In the genomic region with DNA sequence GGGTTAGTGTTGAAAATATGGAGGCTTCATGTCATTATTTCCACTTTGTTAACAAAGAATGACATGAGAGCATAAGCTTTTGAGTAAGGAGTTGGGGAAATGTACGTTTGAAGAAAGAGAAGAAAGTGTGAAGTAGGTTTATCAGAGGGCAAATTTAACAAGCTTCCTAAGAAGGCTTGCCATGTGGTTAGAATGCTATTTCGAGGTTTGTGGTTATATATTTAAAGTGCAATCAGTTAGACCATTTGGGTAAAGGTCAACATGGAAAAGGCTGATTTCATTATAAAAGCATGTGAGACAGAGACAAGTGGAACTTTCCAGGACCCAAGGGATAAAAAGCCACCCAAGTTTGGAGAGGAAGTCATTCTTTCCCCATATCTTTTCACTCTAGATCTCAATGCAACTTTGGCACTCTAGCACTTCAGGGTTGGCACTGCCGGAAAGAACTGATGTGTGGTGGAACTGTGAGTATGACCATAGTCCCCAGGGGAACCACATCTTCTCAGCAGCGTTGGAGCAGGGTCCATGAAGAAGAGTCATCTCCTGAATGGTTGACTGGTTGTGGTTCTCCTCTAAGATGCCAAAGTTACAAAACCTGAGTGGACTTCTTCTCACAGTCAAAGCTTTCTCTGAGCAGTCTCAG, we compare ENCODE assay signal across 10 cellular contexts.
DNase-seq lines count a peak whose midpoint lies in the region; ATAC-seq and TF ChIP-seq lines count a peak whose summit lies in the region.
"Had no signal": no experiment of that assay in that cellular context is flagged by ENCODE, and none has a peak within 500 bp of the region (broad histone marks: within the 10 kb centered on the region; RNA-seq: fewer than 3 reads in every experiment).

No MANE protein-coding gene starts in this region.

- no peaks in the 10 kb centered on the region for H3K9me3 ChIP-seq in body of pancreas

- peaks cover 76% of the 10 kb centered on the region for H3K4me1 Mint-ChIP-seq in activated T-cell treated with anti-CD3 and anti-CD28 coated beads, Interleukin-2, amount 50 U/mL, for 24 hours (ENCODE audit: low read depth)
- H3K4me1 Mint-ChIP-seq in activated T-cell treated with anti-CD3 and anti-CD28 coated beads, Interleukin-2, amount 50 U/mL, for 72 hours (ENCODE audit: low read depth): peaks cover 70% of the 10 kb centered on the region
- H3K4me1 Mint-ChIP-seq in stimulated activated naive B cell treated with anti-CD40 and anti-IgM and Interleukin-4, amounts not matched to agents 10 μg/mL and 1 μg/mL and 100 μg/mL, for 72 hours: peaks cover 34 to 75% of the 10 kb centered on the region in 2 donors

- no peaks in the 10 kb centered on the region for H3K9me3 Mint-ChIP-seq in activated T-cell treated with anti-CD3 and anti-CD28 coated beads, Interleukin-2, amount 50 U/mL, for 24 hours
- H3K9me3 Mint-ChIP-seq in activated T-cell treated with anti-CD3 and anti-CD28 coated beads, Interleukin-2, amount 50 U/mL, for 72 hours: peaks cover 1 to 6% of the 10 kb centered on the region in 2 donors
- peaks cover 0 to 2% of the 10 kb centered on the region in 2 donors for H3K9me3 Mint-ChIP-seq in stimulated activated naive B cell treated with anti-CD40 and anti-IgM and Interleukin-4, amounts not matched to agents 10 μg/mL and 1 μg/mL and 100 μg/mL, for 72 hours
- H3K9me3 Mint-ChIP-seq: IgD-negative memory B cell had no signal

- H3K27me3 Mint-ChIP-seq in activated T-cell treated with anti-CD3 and anti-CD28 coated beads, Interleukin-2, amount 50 U/mL, for 24 hours: peaks cover 27% of the 10 kb centered on the region
- peaks cover 14% of the 10 kb centered on the region for H3K27me3 Mint-ChIP-seq in activated T-cell treated with anti-CD3 and anti-CD28 coated beads, Interleukin-2, amount 50 U/mL, for 72 hours (ENCODE audit: low read depth)
- H3K27me3 Mint-ChIP-seq in stimulated activated naive B cell treated with anti-CD40 and anti-IgM and Interleukin-4, amounts not matched to agents 10 μg/mL and 1 μg/mL and 100 μg/mL, for 72 hours: peaks cover 0 to 6% of the 10 kb centered on the region in 2 donors

- DNase-seq in activated T-cell treated with anti-CD3 and anti-CD28 coated beads, Interleukin-2, amount 50 U/mL, for 24 hours: no peak
- DNase-seq in activated T-cell treated with anti-CD3 and anti-CD28 coated beads, Interleukin-2, amount 50 U/mL, for 1 hour: no peak
- DNase-seq in activated T-cell treated with anti-CD3 and anti-CD28 coated beads, Interleukin-2, amount 50 U/mL, for 72 hours: peak; percentile 52 to 66
- DNase-seq in stimulated activated naive B cell treated with anti-CD40 and anti-IgM and Interleukin-4, amounts not matched to agents 10 μg/mL and 1 μg/mL and 100 μg/mL, for 72 hours: peak; percentile 73
- DNase-seq in body of pancreas (no peak), GDM1 (lab: John Stamatoyannopoulos, UW) (no peak)
- DNase-seq: NCI-H82 had no signal

- H3K4me1 ChIP-seq in body of pancreas: no peaks in the 10 kb centered on the region

- TF ChIP-seq CTCF in body of pancreas (IDR thresholded peaks at IDR 0.05): no peak

- H3K4me3 ChIP-seq in body of pancreas: no peak overlapping the region

- intact Hi-C loops in body of pancreas (cut with DNase I): no loop called here

- ATAC-seq in HG03565 (IDR thresholded peaks at IDR 0.05; ENCODE audit: unreplicated experiment) (peak; percentile 71), body of pancreas (no peak), GM21619 (IDR thresholded peaks at IDR 0.05; ENCODE audit: unreplicated experiment) (no peak)
- ATAC-seq in activated T-cell treated with anti-CD3 and anti-CD28 coated beads, Interleukin-2, amount 50 U/mL, for 72 hours (replicated peaks in 1 of 2): peak; percentile 89 to 92
- peak; percentile 91 to 93 for ATAC-seq in stimulated activated naive B cell treated with anti-CD40 and anti-IgM and Interleukin-4, amounts not matched to agents 10 μg/mL and 1 μg/mL and 100 μg/mL, for 72 hours (replicated peaks)

- H3K27me3 ChIP-seq in body of pancreas: no peaks in the 10 kb centered on the region

- no peak overlapping the region for H3K27ac ChIP-seq in body of pancreas

- no peaks in the 10 kb centered on the region for H3K36me3 ChIP-seq in body of pancreas (replicated peaks in 1 of 2; ENCODE audit: insufficient read depth in 1 of 2, low read depth in 2 of 2)

- peaks cover 5% of the 10 kb centered on the region for H3K36me3 Mint-ChIP-seq in activated T-cell treated with anti-CD3 and anti-CD28 coated beads, Interleukin-2, amount 50 U/mL, for 24 hours (ENCODE audit: low read depth)
- H3K36me3 Mint-ChIP-seq in activated T-cell treated with anti-CD3 and anti-CD28 coated beads, Interleukin-2, amount 50 U/mL, for 72 hours (ENCODE audit: insufficient read depth in 2 of 2): peaks cover 0 to 8% of the 10 kb centered on the region in 2 donors
- peaks cover 0 to 7% of the 10 kb centered on the region in 2 donors for H3K36me3 Mint-ChIP-seq in stimulated activated naive B cell treated with anti-CD40 and anti-IgM and Interleukin-4, amounts not matched to agents 10 μg/mL and 1 μg/mL and 100 μg/mL, for 72 hours

- no peak overlapping the region for H3K4me3 Mint-ChIP-seq in activated T-cell treated with anti-CD3 and anti-CD28 coated beads, Interleukin-2, amount 50 U/mL, for 24 hours
- peak overlapping the region; percentile 13 to 15 for H3K4me3 Mint-ChIP-seq in activated T-cell treated with anti-CD3 and anti-CD28 coated beads, Interleukin-2, amount 50 U/mL, for 72 hours
- H3K4me3 Mint-ChIP-seq in stimulated activated naive B cell treated with anti-CD40 and anti-IgM and Interleukin-4, amounts not matched to agents 10 μg/mL and 1 μg/mL and 100 μg/mL, for 72 hours: peak overlapping the region in 1 of 2 donors; percentile 7
- H3K4me3 Mint-ChIP-seq: IgD-negative memory B cell had no signal

- WGBS in body of pancreas, 2 donors: 60 to 65% methylated on average over 3 to 4 of the region's 4 CpGs

- peak overlapping the region; percentile 92 for H3K27ac Mint-ChIP-seq in activated T-cell treated with anti-CD3 and anti-CD28 coated beads, Interleukin-2, amount 50 U/mL, for 24 hours
- peak overlapping the region; percentile 82 for H3K27ac Mint-ChIP-seq in activated T-cell treated with anti-CD3 and anti-CD28 coated beads, Interleukin-2, amount 50 U/mL, for 72 hours
- H3K27ac Mint-ChIP-seq in stimulated activated naive B cell treated with anti-CD40 and anti-IgM and Interleukin-4, amounts not matched to agents 10 μg/mL and 1 μg/mL and 100 μg/mL, for 72 hours: peak overlapping the region; percentile 84
- H3K27ac Mint-ChIP-seq: IgD-negative memory B cell had no signal

- TF ChIP-seq POLR2A in body of pancreas (IDR thresholded peaks at IDR 0.05): no peak

Comparison
In these comparisons a context has a peak if more than half of its experiments do, and no peak if none do; other contexts are left out.
1. DNase-seq: peak in activated T-cell treated with anti-CD3 and anti-CD28 coated beads, Interleukin-2, amount 50 U/mL, for 72 hours (2 of 2) and stimulated activated naive B cell treated with anti-CD40 and anti-IgM and Interleukin-4, amounts not matched to agents 10 μg/mL and 1 μg/mL and 100 μg/mL, for 72 hours (single experiment); none in activated T-cell treated with anti-CD3 and anti-CD28 coated beads, Interleukin-2, amount 50 U/mL, for 24 hours (single experiment), activated T-cell treated with anti-CD3 and anti-CD28 coated beads, Interleukin-2, amount 50 U/mL, for 1 hour (single experiment), body of pancreas (0 of 4) and GDM1 (single experiment).
2. ATAC-seq: peak in HG03565 (single experiment), activated T-cell treated with anti-CD3 and anti-CD28 coated beads, Interleukin-2, amount 50 U/mL, for 72 hours (2 of 2) and stimulated activated naive B cell treated with anti-CD40 and anti-IgM and Interleukin-4, amounts not matched to agents 10 μg/mL and 1 μg/mL and 100 μg/mL, for 72 hours (2 of 2); none in body of pancreas (single experiment) and GM21619 (single experiment).
3. Peak in every context shown above with its lines, with median percentiles within 50 percentile points of each other: H3K27ac Mint-ChIP-seq.